10 cellular contexts compared by ENCODE assay signal in the genomic region with DNA sequence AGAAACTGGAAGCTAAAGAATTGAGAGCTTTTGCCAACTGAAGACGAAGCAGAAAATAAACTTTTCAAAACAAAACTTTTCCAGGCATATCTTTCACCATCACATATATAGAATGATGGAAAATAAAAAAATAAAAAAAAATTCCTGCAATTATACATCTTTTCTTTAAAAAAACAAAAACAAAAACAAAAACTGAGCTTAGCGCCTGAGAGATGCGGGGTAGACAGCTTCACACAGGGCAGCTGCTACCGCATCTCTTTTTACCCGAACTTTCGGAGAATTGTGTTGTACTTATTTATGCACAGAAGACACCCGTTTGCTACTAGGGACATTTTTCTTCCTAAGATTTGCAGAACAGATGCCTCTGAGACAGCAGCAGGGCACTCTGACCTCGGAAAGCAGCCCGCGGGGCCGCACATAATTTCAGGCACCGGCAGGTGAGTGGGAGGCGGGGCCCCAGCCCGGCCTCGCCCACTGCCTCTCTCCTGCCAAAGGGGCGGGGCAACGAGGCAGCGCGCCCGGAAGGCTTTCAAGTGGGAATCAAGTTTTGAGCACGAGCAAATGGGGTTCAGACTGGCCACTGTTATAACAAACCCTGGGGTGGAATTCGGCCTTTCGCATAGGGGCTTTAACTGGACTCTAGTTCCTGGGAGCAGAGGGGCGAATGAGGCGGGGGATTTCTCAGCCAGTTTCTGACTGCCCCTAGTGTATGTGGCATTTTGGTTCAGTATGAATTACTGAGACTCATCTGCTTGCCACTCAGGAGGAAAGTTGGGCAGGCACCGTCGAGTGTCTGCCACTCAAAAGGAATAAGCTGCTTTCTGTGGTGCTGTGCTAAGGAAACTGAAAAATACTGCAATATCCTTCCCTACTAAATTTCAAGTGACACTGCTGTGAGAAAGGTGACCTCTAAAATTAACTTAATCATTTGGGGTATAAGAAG. TPM values are rescaled to one million over a fixed set of nuclear protein-coding genes. Genes with fewer than 3 reads are reported as not detected.
DNase-seq lines count a peak whose midpoint lies in the region; ATAC-seq and TF ChIP-seq lines count a peak whose summit lies in the region.
"Had no signal": no experiment of that assay in that cellular context is flagged by ENCODE, and none has a peak within 500 bp of the region (broad histone marks: within the 10 kb centered on the region; RNA-seq: fewer than 3 reads in every experiment).

No MANE protein-coding gene starts in this region.

- no peaks in the 10 kb centered on the region for H3K9me3 ChIP-seq in gastroesophageal sphincter

- no peak for ATAC-seq in natural killer cell treated with Interleukin-12 subunit alpha and Interleukin-12 subunit beta and Interleukin-15 and Interleukin-18, amount 100 ng/mL, for 72 hours
- no peak for ATAC-seq in natural killer cell
- ATAC-seq in gastroesophageal sphincter: no peak

- H3K27ac ChIP-seq in urinary bladder (ENCODE audit: low read depth) (no peak overlapping the region), gastroesophageal sphincter (no peak overlapping the region)
- H3K27ac ChIP-seq: KMS-11 had no signal

- H3K27me3 Mint-ChIP-seq in natural killer cell treated with Interleukin-12 subunit alpha and Interleukin-12 subunit beta and Interleukin-15 and Interleukin-18, amount 100 ng/mL, for 72 hours: no peaks in the 10 kb centered on the region
- no peaks in the 10 kb centered on the region for H3K27me3 Mint-ChIP-seq in natural killer cell (ENCODE audit: low read depth in 2 of 2)
- H3K27me3 Mint-ChIP-seq in activated T-helper 2 cell treated with anti-CD3 and anti-CD28 coated beads, Interferon-gamma antibody, Interleukin-2, Interleukin-4, amounts not matched to agents 10 μg/mL and 5 μg/mL and 100 μg/mL, durations not matched to agents 14 hours and 24 hours and 36 hours (ENCODE audit: low read depth): no peaks in the 10 kb centered on the region

- peaks cover 24% of the 10 kb centered on the region for H3K36me3 Mint-ChIP-seq in natural killer cell treated with Interleukin-12 subunit alpha and Interleukin-12 subunit beta and Interleukin-15 and Interleukin-18, amount 100 ng/mL, for 72 hours
- peaks cover 8% of the 10 kb centered on the region for H3K36me3 Mint-ChIP-seq in natural killer cell
- H3K36me3 Mint-ChIP-seq in activated T-helper 2 cell treated with anti-CD3 and anti-CD28 coated beads, Interferon-gamma antibody, Interleukin-2, Interleukin-4, amounts not matched to agents 10 μg/mL and 5 μg/mL and 100 μg/mL, durations not matched to agents 14 hours and 24 hours and 36 hours (ENCODE audit: low read depth): peaks cover 48% of the 10 kb centered on the region

- no peak overlapping the region for H3K4me3 Mint-ChIP-seq in natural killer cell treated with Interleukin-12 subunit alpha and Interleukin-12 subunit beta and Interleukin-15 and Interleukin-18, amount 100 ng/mL, for 72 hours
- H3K4me3 Mint-ChIP-seq in natural killer cell: no peak overlapping the region
- H3K4me3 Mint-ChIP-seq in activated T-helper 2 cell treated with anti-CD3 and anti-CD28 coated beads, Interferon-gamma antibody, Interleukin-2, Interleukin-4, amounts not matched to agents 10 μg/mL and 5 μg/mL and 100 μg/mL, durations not matched to agents 14 hours and 24 hours and 36 hours (ENCODE audit: low read depth): no peak overlapping the region
- H3K4me3 Mint-ChIP-seq: activated naive CD4-positive, alpha-beta T cell treated with anti-CD3 and anti-CD28 coated beads for 36 hours had no signal

- TF ChIP-seq CTCF in natural killer cell (IDR thresholded peaks at IDR 0.05): no peak
- no peak for TF ChIP-seq CTCF in choroid plexus epithelial cell (conservative IDR thresholded peaks at IDR 0.05; ENCODE audit: low read depth, low read length)
- no peak for TF ChIP-seq CTCF in gastroesophageal sphincter (IDR thresholded peaks at IDR 0.05)

- H3K4me1 ChIP-seq in urinary bladder (ENCODE audit: insufficient read depth) (peaks cover 1% of the 10 kb centered on the region), gastroesophageal sphincter (peaks cover 0 to 23% (median 0%) of the 10 kb centered on the region in 3 donors)

- H3K4me3 ChIP-seq in choroid plexus epithelial cell (ENCODE audit: low read depth, low read length) (peak overlapping the region; percentile 26), urinary bladder (ENCODE audit: low read depth, low read length) (peak overlapping the region; percentile 29), gastroesophageal sphincter (no peak overlapping the region)

- H3K27ac Mint-ChIP-seq in natural killer cell treated with Interleukin-12 subunit alpha and Interleukin-12 subunit beta and Interleukin-15 and Interleukin-18, amount 100 ng/mL, for 72 hours: peak overlapping the region; percentile 37 to 67
- no peak overlapping the region for H3K27ac Mint-ChIP-seq in natural killer cell
- H3K27ac Mint-ChIP-seq in activated T-helper 2 cell treated with anti-CD3 and anti-CD28 coated beads, Interferon-gamma antibody, Interleukin-2, Interleukin-4, amounts not matched to agents 10 μg/mL and 5 μg/mL and 100 μg/mL, durations not matched to agents 14 hours and 24 hours and 36 hours: no peak overlapping the region
- H3K27ac Mint-ChIP-seq: activated naive CD4-positive, alpha-beta T cell treated with anti-CD3 and anti-CD28 coated beads for 36 hours had no signal

- no peak for TF ChIP-seq POLR2A in gastroesophageal sphincter (IDR thresholded peaks at IDR 0.05)

- no peaks in the 10 kb centered on the region for H3K9me3 Mint-ChIP-seq in natural killer cell treated with Interleukin-12 subunit alpha and Interleukin-12 subunit beta and Interleukin-15 and Interleukin-18, amount 100 ng/mL, for 72 hours
- no peaks in the 10 kb centered on the region for H3K9me3 Mint-ChIP-seq in natural killer cell
- no peaks in the 10 kb centered on the region for H3K9me3 Mint-ChIP-seq in activated T-helper 2 cell treated with anti-CD3 and anti-CD28 coated beads, Interferon-gamma antibody, Interleukin-2, Interleukin-4, amounts not matched to agents 10 μg/mL and 5 μg/mL and 100 μg/mL, durations not matched to agents 14 hours and 24 hours and 36 hours
- H3K9me3 Mint-ChIP-seq: activated naive CD4-positive, alpha-beta T cell treated with anti-CD3 and anti-CD28 coated beads for 36 hours had no signal

- no peaks in the 10 kb centered on the region for H3K36me3 ChIP-seq in urinary bladder (ENCODE audit: insufficient read depth)
- no peaks in the 10 kb centered on the region for H3K36me3 ChIP-seq in gastroesophageal sphincter

- H3K27me3 ChIP-seq in gastroesophageal sphincter: no peaks in the 10 kb centered on the region

- no peak for DNase-seq in natural killer cell treated with Interleukin-12 subunit alpha and Interleukin-12 subunit beta and Interleukin-15 and Interleukin-18, amount 100 ng/mL, for 72 hours (ENCODE audit: low spot score)
- DNase-seq in natural killer cell (no peak), choroid plexus epithelial cell (ENCODE audit: low read depth) (no peak), left kidney (ENCODE audit: low read depth, low spot score) (peak; percentile 74), middle frontal gyrus (ENCODE audit: extremely low spot score, low spot score) (no peak)
- no peak for DNase-seq in activated T-helper 2 cell treated with anti-CD3 and anti-CD28 coated beads, Interferon-gamma antibody, Interleukin-2, Interleukin-4, amounts not matched to agents 10 μg/mL and 5 μg/mL and 100 μg/mL, durations not matched to agents 14 hours and 24 hours and 36 hours (ENCODE audit: low spot score)
- DNase-seq: activated naive CD4-positive, alpha-beta T cell treated with anti-CD3 and anti-CD28 coated beads for 36 hours had no signal

- intact Hi-C loops in natural killer cell (cut with micrococcal nuclease): no loop called here
- intact Hi-C loops in activated T-helper 2 cell treated with anti-CD3 and anti-CD28 coated beads, Interferon-gamma antibody, Interleukin-2, Interleukin-4, amounts not matched to agents 10 μg/mL and 5 μg/mL and 100 μg/mL, durations not matched to agents 14 hours and 24 hours and 36 hours (cut with micrococcal nuclease): no loop called here

- WGBS in urinary bladder: 52% methylated on average over 27 of the region's 27 CpGs
- 59 to 76% methylated on average over 7 of the region's 27 CpGs for WGBS in gastroesophageal sphincter (ENCODE audit: low coverage in 1 of 2), 2 donors

- TF ChIP-seq EP300 in gastroesophageal sphincter (IDR thresholded peaks at IDR 0.05): no peak

- H3K4me1 Mint-ChIP-seq in natural killer cell treated with Interleukin-12 subunit alpha and Interleukin-12 subunit beta and Interleukin-15 and Interleukin-18, amount 100 ng/mL, for 72 hours (ENCODE audit: low read depth in 2 of 2): peaks cover 12 to 28% of the 10 kb centered on the region in 2 donors
- no peaks in the 10 kb centered on the region for H3K4me1 Mint-ChIP-seq in natural killer cell
- peaks cover 34% of the 10 kb centered on the region for H3K4me1 Mint-ChIP-seq in activated T-helper 2 cell treated with anti-CD3 and anti-CD28 coated beads, Interferon-gamma antibody, Interleukin-2, Interleukin-4, amounts not matched to agents 10 μg/mL and 5 μg/mL and 100 μg/mL, durations not matched to agents 14 hours and 24 hours and 36 hours (ENCODE audit: low read depth)

RNA-seq across cellular contexts. Expression of a gene that starts 18.5 kb away (rescaled TPM):
- 10 to 100 TPM; 31.1 to 62.6 TPM for total RNA-seq in natural killer cell treated with Interleukin-12 subunit alpha and Interleukin-12 subunit beta and Interleukin-15 and Interleukin-18, amount 100 ng/mL, for 72 hours
- 10 to 100 TPM; 68.5 to 75.1 (median 72.5) TPM for total RNA-seq in natural killer cell
- 56.1 TPM for total RNA-seq in urinary bladder
- 16.9 TPM for polyA plus RNA-seq in urinary bladder
- total RNA-seq in gastroesophageal sphincter: 10 to 100 TPM; 16.4 to 27.9 (median 26.9) TPM
- 39.0 and 39.4 TPM in 2 replicates for total RNA-seq in activated T-helper 2 cell treated with anti-CD3 and anti-CD28 coated beads, Interferon-gamma antibody, Interleukin-2, Interleukin-4, amounts not matched to agents 10 μg/mL and 5 μg/mL and 100 μg/mL, durations not matched to agents 14 hours and 24 hours and 36 hours

Comparison
In these comparisons a context has a peak if more than half of its experiments do, and no peak if none do; other contexts are left out.
1. H3K27ac Mint-ChIP-seq: peak in natural killer cell treated with Interleukin-12 subunit alpha and Interleukin-12 subunit beta and Interleukin-15 and Interleukin-18, amount 100 ng/mL, for 72 hours (2 of 2); none in natural killer cell (0 of 2) and activated T-helper 2 cell treated with anti-CD3 and anti-CD28 coated beads, Interferon-gamma antibody, Interleukin-2, Interleukin-4, amounts not matched to agents 10 μg/mL and 5 μg/mL and 100 μg/mL, durations not matched to agents 14 hours and 24 hours and 36 hours (single experiment).
2. H3K4me3 ChIP-seq: peak in choroid plexus epithelial cell (single experiment) and urinary bladder (single experiment); none in gastroesophageal sphincter (0 of 2).